In genomic region chr7:101240226-101241014, GRCh38 we compare ENCODE assay signal across 24 cellular contexts. TPM values are rescaled to one million over a fixed set of nuclear protein-coding genes. Genes with fewer than 3 reads are reported as not detected.
A peak's percentile ranks its signal among the peaks of the same experiment; 100 is the strongest.
DNase-seq lines count a peak whose midpoint lies in the region; ATAC-seq and TF ChIP-seq lines count a peak whose summit lies in the region.
"Had no signal": no experiment of that assay in that cellular context is flagged by ENCODE, and none has a peak within 500 bp of the region (broad histone marks: within the 10 kb centered on the region; RNA-seq: fewer than 3 reads in every experiment).

No MANE protein-coding gene starts in this region.

- POLR2A ChIA-PET in SK-N-SH (lab: Yijun Ruan, JAX): no interaction called here
- POLR2A ChIA-PET in RWPE1 (lab: Yijun Ruan, JAX; ENCODE audit: low non-redundant PET): no interaction called here

- TF ChIP-seq RAD21 in SK-N-SH (IDR thresholded peaks at IDR 0.05; ENCODE audit: low read length): no peak

- CTCF ChIA-PET in SK-N-SH (lab: Yijun Ruan, JAX): interaction anchor here (1.5 kb wide), 1 partner anchor 42 kb away, joined by 6 read pairs; no protein-coding TSS in a partner anchor
- CTCF ChIA-PET in RWPE1 (lab: Yijun Ruan, JAX): interaction anchor here (0.7 kb wide), 1 partner anchor 23 kb away, joined by 3 read pairs; the partner anchor contains the start of gene PLOD3

- no peaks in the 10 kb centered on the region for H3K27me3 Mint-ChIP-seq in stimulated activated naive B cell treated with anti-CD40 and anti-IgM and Interleukin-4, amounts not matched to agents 10 μg/mL and 1 μg/mL and 100 μg/mL, for 72 hours

- no peak overlapping the region for H3K9ac ChIP-seq in SK-N-SH

- no peak for TF ChIP-seq CTCF in SK-N-SH (IDR thresholded peaks at IDR 0.05)
- no peak for TF ChIP-seq CTCF in RWPE1 (conservative IDR thresholded peaks at IDR 0.05; ENCODE audit: low read depth)
- TF ChIP-seq CTCF in right atrium auricular region (IDR thresholded peaks at IDR 0.05): no peak
- no peak for TF ChIP-seq CTCF in tibial artery (IDR thresholded peaks at IDR 0.05)

- H3K27me3 ChIP-seq in SK-N-SH (ENCODE audit: insufficient read depth) (no peaks in the 10 kb centered on the region), right atrium auricular region (no peaks in the 10 kb centered on the region), tibial artery (no peaks in the 10 kb centered on the region)
- H3K27me3 ChIP-seq: cardiac muscle cell, thyroid gland had no signal

- H3K27ac Mint-ChIP-seq in stimulated activated naive B cell treated with anti-CD40 and anti-IgM and Interleukin-4, amounts not matched to agents 10 μg/mL and 1 μg/mL and 100 μg/mL, for 72 hours: peak overlapping the region; percentile 66

- H3K4me3 Mint-ChIP-seq in stimulated activated naive B cell treated with anti-CD40 and anti-IgM and Interleukin-4, amounts not matched to agents 10 μg/mL and 1 μg/mL and 100 μg/mL, for 72 hours: no peak overlapping the region

- H2AFZ ChIP-seq in SK-N-SH (ENCODE audit: low read depth): no peak overlapping the region

- H3K4me1 ChIP-seq in SK-N-SH (ENCODE audit: control insufficient read depth in 1 of 2, insufficient read depth in 2 of 2, low read depth in 1 of 2, low read length in 1 of 2) (peaks cover 7% of the 10 kb centered on the region in 2 experiments; a peak in 1 of 4 replicates), right atrium auricular region (peaks cover 0 to 79% of the 10 kb centered on the region in 2 donors), tibial artery (peaks cover 4 to 28% (median 20%) of the 10 kb centered on the region in 4 donors)

- 92% methylated on average over 32 of the region's 32 CpGs for WGBS in SK-N-SH (ENCODE audit: low lambda C conversion rate)

- no peak for TF ChIP-seq EP300 in SK-N-SH (IDR thresholded peaks at IDR 0.05; ENCODE audit: borderline replicate concordance in 1 of 2, low read depth in 1 of 2, low read length in 1 of 2)

- H3K4me3 ChIP-seq in SK-N-SH (ENCODE audit: low read depth in 2 of 2, low read length in 1 of 2): no peak overlapping the region
- no peak overlapping the region for H3K4me3 ChIP-seq in right atrium auricular region
- no peak overlapping the region for H3K4me3 ChIP-seq in tibial artery
- H3K4me3 ChIP-seq: cardiac muscle cell, thyroid gland had no signal

- H3F3A ChIP-seq in SK-N-SH (replicated peaks; ENCODE audit: insufficient read depth): peaks cover 8% of the 10 kb centered on the region

- H3K9me3 ChIP-seq in SK-N-SH: no peaks in the 10 kb centered on the region
- no peaks in the 10 kb centered on the region for H3K9me3 ChIP-seq in right atrium auricular region
- H3K9me3 ChIP-seq in tibial artery: no peaks in the 10 kb centered on the region
- H3K9me3 ChIP-seq: thyroid gland had no signal

- no peak overlapping the region for H3K4me2 ChIP-seq in SK-N-SH

- peaks cover 43 to 46% of the 10 kb centered on the region in 2 donors for H3K36me3 Mint-ChIP-seq in stimulated activated naive B cell treated with anti-CD40 and anti-IgM and Interleukin-4, amounts not matched to agents 10 μg/mL and 1 μg/mL and 100 μg/mL, for 72 hours

- H3K4me1 Mint-ChIP-seq in stimulated activated naive B cell treated with anti-CD40 and anti-IgM and Interleukin-4, amounts not matched to agents 10 μg/mL and 1 μg/mL and 100 μg/mL, for 72 hours: peaks cover 19 to 59% of the 10 kb centered on the region in 2 donors

- peaks cover 44% of the 10 kb centered on the region for H3K79me2 ChIP-seq in SK-N-SH (ENCODE audit: insufficient read depth)

- peaks cover 12% of the 10 kb centered on the region; the same call in 1 of the 2 replicates for H4K20me1 ChIP-seq in SK-N-SH (ENCODE audit: insufficient read depth)

- H3K27ac ChIP-seq in SK-N-SH (ENCODE audit: low read depth in 2 of 2, low read length in 1 of 2) (no peak overlapping the region), RWPE1 (peak overlapping the region; percentile 65), right atrium auricular region (peak overlapping the region; percentile 32 to 86), tibial artery (no peak overlapping the region)
- H3K27ac ChIP-seq: 22Rv1, cardiac muscle cell had no signal

- no peaks in the 10 kb centered on the region for H3K9me2 ChIP-seq in SK-N-SH

- H3K36me3 ChIP-seq in SK-N-SH (replicated peaks in 1 of 2; ENCODE audit: control insufficient read depth in 1 of 2, insufficient read depth in 2 of 2, low read length in 1 of 2) (peaks cover 36 to 43% of the 10 kb centered on the region in 2 experiments), right atrium auricular region (peaks cover 18% of the 10 kb centered on the region), tibial artery (peaks cover 15 to 58% (median 41%) of the 10 kb centered on the region in 3 donors)

- DNase-seq in SK-N-SH: peak; percentile 17
- no peak for DNase-seq in RWPE1 (ENCODE audit: low spot score)
- no peak for DNase-seq in right atrium auricular region (ENCODE audit: low spot score)
- DNase-seq in stimulated activated naive B cell treated with anti-CD40 and anti-IgM and Interleukin-4, amounts not matched to agents 10 μg/mL and 1 μg/mL and 100 μg/mL, for 72 hours: no peak
- DNase-seq in NCI-H146 treated with DMSO at 0.1 percent for 48 hours (lab: John Stamatoyannopoulos, UW; ENCODE audit: unreplicated experiment): no peak
- no peak for DNase-seq in tibial artery
- DNase-seq: activated CD4-positive, alpha-beta T cell treated with anti-CD3 and anti-CD28 coated beads, Interleukin-2, amount 50 U/mL, for 48 hours; activated T-cell treated with anti-CD3 and anti-CD28 coated beads, Interleukin-2, amount 50 U/mL, for 48 hours; C1 segment of cervical spinal cord; DMS79; effector memory CD4-positive, alpha-beta T cell; HCEC 1CT; hippocampal formation; Kasumi-1; NCI-H1105; stimulated activated CD4-positive, alpha-beta T cell treated with anti-CD3 and anti-CD28 coated beads, Interleukin-4, amount 100 ng/mL, for 24 hours; thyroid gland had no signal

- intact Hi-C loops in tibial artery (cut with DNase I; ENCODE audit: low total_unique reads): no loop called here

- H3K9me3 Mint-ChIP-seq in stimulated activated naive B cell treated with anti-CD40 and anti-IgM and Interleukin-4, amounts not matched to agents 10 μg/mL and 1 μg/mL and 100 μg/mL, for 72 hours: no peaks in the 10 kb centered on the region

- ATAC-seq in SK-N-SH treated with all-trans-retinoic acid at 6 μM for 48 hours: no peak
- ATAC-seq in stimulated activated naive B cell treated with anti-CD40 and anti-IgM and Interleukin-4, amounts not matched to agents 10 μg/mL and 1 μg/mL and 100 μg/mL, for 72 hours (replicated peaks): no peak
- ATAC-seq in HG03442 (IDR thresholded peaks at IDR 0.05; ENCODE audit: unreplicated experiment): no peak

TF ChIP-seq in SK-N-SH, 30 proteins besides CTCF, POLR2A, EP300 and RAD21 (continues in another document):
- TF ChIP-seq SIN3A (IDR thresholded peaks at IDR 0.05; ENCODE audit: borderline replicate concordance, low read depth, low read length) (no peak), NFIC (IDR thresholded peaks at IDR 0.05; ENCODE audit: borderline replicate concordance) (no peak), FOSL2 (IDR thresholded peaks at IDR 0.05; ENCODE audit: borderline replicate concordance, low read depth) (no peak), GABPA (IDR thresholded peaks at IDR 0.05; ENCODE audit: low read depth) (no peak), TCF12 (IDR thresholded peaks at IDR 0.05) (no peak), GATA2 (CRISPR knock-in tag; IDR thresholded peaks at IDR 0.05) (no peak)

TF ChIP-seq in SK-N-SH treated with all-trans-retinoic acid at 6 μM for 48 hours, 23 proteins besides CTCF, POLR2A, EP300 and RAD21:
- TF ChIP-seq ZNF70 (CRISPR knock-in tag; IDR thresholded peaks at IDR 0.05): no peak
- TF ChIP-seq SNAI2 (CRISPR knock-in tag; IDR thresholded peaks at IDR 0.05): no peak
- TF ChIP-seq OSR1 (CRISPR knock-in tag; IDR thresholded peaks at IDR 0.05): no peak
- no peak for TF ChIP-seq ESRRG (CRISPR knock-in tag; IDR thresholded peaks at IDR 0.05)
- TF ChIP-seq GLIS3 (CRISPR knock-in tag; IDR thresholded peaks at IDR 0.05): no peak
- TF ChIP-seq TCF4 (CRISPR knock-in tag; IDR thresholded peaks at IDR 0.05; ENCODE audit: borderline replicate concordance): no peak

RNA-seq across cellular contexts. Expression of gene CLDN15, which starts 2.8 kb away (rescaled TPM):
- 24.0 and 29.0 TPM in 2 replicates for polyA plus RNA-seq in SK-N-SH (2012; rRNA removed)
- 4.8 and 8.1 TPM in 2 replicates for polyA plus RNA-seq in SK-N-SH (2012; cell fraction: cytosol; rRNA removed)
- polyA plus RNA-seq in SK-N-SH (2012; cell fraction: nucleus; rRNA removed): 139 and 167 TPM in 2 replicates
- 10 to 100 TPM; 16.5 to 50.2 TPM for total RNA-seq in right atrium auricular region

RNA-seq across cellular contexts. Expression of gene FIS1, which starts 4.5 kb away (rescaled TPM):
- 1,071 and 1,313 TPM in 2 replicates for polyA plus RNA-seq in SK-N-SH (2012; rRNA removed)
- 949 and 1,101 TPM in 2 replicates for polyA plus RNA-seq in SK-N-SH (2012; cell fraction: cytosol; rRNA removed)
- 516 and 580 TPM in 2 replicates for polyA plus RNA-seq in SK-N-SH (2012; cell fraction: nucleus; rRNA removed)
- 100 to 1,000 TPM; 359 to 459 TPM for total RNA-seq in right atrium auricular region

RNA-seq across cellular contexts. Expression of gene ZNHIT1, which starts 22.5 kb away (rescaled TPM):
- polyA plus RNA-seq in SK-N-SH (2012; rRNA removed): 71.6 and 101 TPM in 2 replicates
- polyA plus RNA-seq in SK-N-SH (2012; cell fraction: cytosol; rRNA removed): 71.5 and 71.8 TPM in 2 replicates
- 53.6 and 77.5 TPM in 2 replicates for polyA plus RNA-seq in SK-N-SH (2012; cell fraction: nucleus; rRNA removed)
- total RNA-seq in right atrium auricular region: 10 to 100 TPM; 65.3 to 69.6 TPM

RNA-seq across cellular contexts. Expression of gene PLOD3, which starts 23.0 kb away (rescaled TPM):
- 134 and 276 TPM in 2 replicates for polyA plus RNA-seq in SK-N-SH (2012; rRNA removed)
- 143 and 163 TPM in 2 replicates for polyA plus RNA-seq in SK-N-SH (2012; cell fraction: cytosol; rRNA removed)
- polyA plus RNA-seq in SK-N-SH (2012; cell fraction: nucleus; rRNA removed): 295 and 343 TPM in 2 replicates
- 10 to 100 TPM; 35.5 to 35.9 TPM for total RNA-seq in right atrium auricular region

RNA-seq across cellular contexts. Expression of gene MOGAT3, which starts 39.6 kb away (rescaled TPM):
- polyA plus RNA-seq in SK-N-SH (2012; rRNA removed): not detected in 2 replicates
- polyA plus RNA-seq in SK-N-SH (2012; cell fraction: cytosol; rRNA removed): not detected in 2 replicates
- not detected in 2 replicates for polyA plus RNA-seq in SK-N-SH (2012; cell fraction: nucleus; rRNA removed)
- not detected for total RNA-seq in right atrium auricular region
- total RNA-seq: cardiac muscle cell, mononuclear cell, skeletal muscle tissue, thyroid gland had no signal
- polyA plus RNA-seq: cardiac muscle cell, keratinocyte had no signal

Comparison
In these comparisons a context has a peak if more than half of its experiments do, and no peak if none do; other contexts are left out.
1. H3K27ac ChIP-seq: peak in RWPE1 (single experiment) and right atrium auricular region (2 of 2); none in SK-N-SH (0 of 2) and tibial artery (0 of 2).